In genomic region chr1:93579891-93580290, GRCh38 we compare ENCODE assay signal across 11 cellular contexts.
DNase-seq lines count a peak whose midpoint lies in the region; ATAC-seq and TF ChIP-seq lines count a peak whose summit lies in the region.
"Had no signal": no experiment of that assay in that cellular context is flagged by ENCODE, and none has a peak within 500 bp of the region (broad histone marks: within the 10 kb centered on the region; RNA-seq: fewer than 3 reads in every experiment).

No MANE protein-coding gene starts in this region.

- H3K36me3 ChIP-seq in endodermal cell (ENCODE audit: control insufficient read depth, insufficient read depth, low read length) (peaks cover 99% of the 10 kb centered on the region), vagina (peaks cover 0 to 22% of the 10 kb centered on the region in 2 donors)

- TF ChIP-seq CTCF in endodermal cell (conservative IDR thresholded peaks at IDR 0.05) (no peak), vagina (IDR thresholded peaks at IDR 0.05) (no peak)

- 90 to 95% methylated on average over 4 to 5 of the region's 5 CpGs for WGBS in endodermal cell (ENCODE audit: insufficient coverage in 1 of 2, insufficient read length in 1 of 2), 2 experiments

- peaks cover 86% of the 10 kb centered on the region for H3K36me3 Mint-ChIP-seq in endodermal cell (ENCODE audit: low read depth)

- no peak for TF ChIP-seq POLR2A in vagina (IDR thresholded peaks at IDR 0.05)

- no peaks in the 10 kb centered on the region for H3K9me3 Mint-ChIP-seq in endodermal cell
- H3K9me3 Mint-ChIP-seq: dendritic cell treated with granulocyte-macrophage colony-stimulating factor and Interleukin-4, amounts not matched to agents 40 ng/mL and 50 ng/mL, for 4 days; naive thymus-derived CD8-positive, alpha-beta T cell had no signal

- no peak overlapping the region for H3K9ac ChIP-seq in endodermal cell (ENCODE audit: extremely low read depth, low read length, poor library complexity, severe bottlenecking)

- H3K4me1 ChIP-seq in endodermal cell (ENCODE audit: control insufficient read depth, insufficient read depth, low read length) (no peaks in the 10 kb centered on the region), vagina (peaks cover 68% of the 10 kb centered on the region)

- intact Hi-C loops in vagina (cut with DNase I): no loop called here

- H3K9me3 ChIP-seq in endodermal cell (ENCODE audit: control insufficient read depth, low read length) (no peaks in the 10 kb centered on the region), vagina (no peaks in the 10 kb centered on the region)

- no peak overlapping the region for H3K4me3 ChIP-seq in endodermal cell (ENCODE audit: low read length)
- H3K4me3 ChIP-seq in vagina: no peak overlapping the region

- DNase-seq in SIG-M5 treated with dmso at 0.1 percent for 504 hours (lab: John Stamatoyannopoulos, UW; ENCODE audit: unreplicated experiment) (peak; percentile 9), SIG-M5 (lab: John Stamatoyannopoulos, UW) (no peak), endodermal cell (peak; percentile 48), medulla oblongata (ENCODE audit: extremely low spot score) (peak; percentile 30), vagina (ENCODE audit: extremely low spot score in 2 of 2) (peak in 1 of 2 donors; percentile 94), NCI-H345 (lab: John Stamatoyannopoulos, UW) (no peak), NCI-H345 treated with DMSO at 0.1 percent for 48 hours (lab: John Stamatoyannopoulos, UW; ENCODE audit: unreplicated experiment) (no peak)
- DNase-seq: naive thymus-derived CD8-positive, alpha-beta T cell; NCI-H1930 had no signal

- H3K27me3 ChIP-seq in endodermal cell (ENCODE audit: control insufficient read depth, insufficient read depth, low read length, poor library complexity, severe bottlenecking) (no peaks in the 10 kb centered on the region), vagina (no peaks in the 10 kb centered on the region)

- peaks cover 2% of the 10 kb centered on the region for H3K4me1 Mint-ChIP-seq in endodermal cell
- H3K4me1 Mint-ChIP-seq: naive thymus-derived CD8-positive, alpha-beta T cell had no signal

- no peak overlapping the region for H3K4me3 Mint-ChIP-seq in endodermal cell
- H3K4me3 Mint-ChIP-seq: dendritic cell treated with granulocyte-macrophage colony-stimulating factor and Interleukin-4, amounts not matched to agents 40 ng/mL and 50 ng/mL, for 4 days; naive thymus-derived CD8-positive, alpha-beta T cell had no signal

- H3K27ac ChIP-seq in endodermal cell (ENCODE audit: low read depth, low read length): no peak overlapping the region
- H3K27ac ChIP-seq in vagina: peak overlapping the region; percentile 91

- H3K27ac Mint-ChIP-seq in endodermal cell: peak overlapping the region; percentile 84
- H3K27ac Mint-ChIP-seq: dendritic cell treated with granulocyte-macrophage colony-stimulating factor and Interleukin-4, amounts not matched to agents 40 ng/mL and 50 ng/mL, for 4 days; naive thymus-derived CD8-positive, alpha-beta T cell had no signal

- H3K27me3 Mint-ChIP-seq in endodermal cell (ENCODE audit: insufficient read depth): no peaks in the 10 kb centered on the region
- H3K27me3 Mint-ChIP-seq: dendritic cell treated with granulocyte-macrophage colony-stimulating factor and Interleukin-4, amounts not matched to agents 40 ng/mL and 50 ng/mL, for 4 days; naive thymus-derived CD8-positive, alpha-beta T cell had no signal

- no peak for ATAC-seq in GM18861 (IDR thresholded peaks at IDR 0.05; ENCODE audit: unreplicated experiment)
- ATAC-seq: naive thymus-derived CD8-positive, alpha-beta T cell had no signal

Comparison
In these comparisons a context has a peak if more than half of its experiments do, and no peak if none do; other contexts are left out.
1. DNase-seq: peak in SIG-M5 treated with dmso at 0.1 percent for 504 hours (single experiment), endodermal cell (single experiment) and medulla oblongata (single experiment); none in SIG-M5 (single experiment), NCI-H345 (single experiment) and NCI-H345 treated with DMSO at 0.1 percent for 48 hours (single experiment).